ENCODE assay signal across 20 cellular contexts in the genomic region with DNA sequence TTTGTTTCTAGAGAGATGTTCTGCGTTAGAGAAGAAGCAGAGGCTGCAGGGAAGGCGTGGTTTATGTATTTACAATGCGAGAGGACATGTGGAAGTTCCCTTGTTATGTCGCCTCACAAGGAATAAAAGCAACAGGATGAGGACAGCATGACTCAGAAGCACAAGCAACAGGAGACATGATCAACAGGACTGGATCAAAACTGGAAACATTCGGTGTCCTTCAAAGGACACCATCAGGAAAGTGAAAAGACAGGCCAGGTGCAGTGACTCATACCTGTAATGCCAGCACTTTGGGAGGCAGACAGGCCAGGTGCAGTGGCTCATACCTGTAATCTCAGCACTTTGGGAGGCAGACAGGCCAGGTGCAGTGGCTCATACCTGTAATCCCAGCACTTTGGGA. TPM values are rescaled to one million over a fixed set of nuclear protein-coding genes. Genes with fewer than 3 reads are reported as not detected.
DNase-seq lines count a peak whose midpoint lies in the region; ATAC-seq and TF ChIP-seq lines count a peak whose summit lies in the region.
"Had no signal": no experiment of that assay in that cellular context is flagged by ENCODE, and none has a peak within 500 bp of the region (broad histone marks: within the 10 kb centered on the region; RNA-seq: fewer than 3 reads in every experiment).

No MANE protein-coding gene starts in this region.

- intact Hi-C loops in OCI-LY7 (cut with micrococcal nuclease; ENCODE audit: unreplicated experiment): no loop called here

- no peaks in the 10 kb centered on the region for H3K9me2 ChIP-seq in OCI-LY7 (ENCODE audit: insufficient read depth, low read length)

- H3K27ac Mint-ChIP-seq in HFFc6: no peak overlapping the region
- H3K27ac Mint-ChIP-seq: activated CD4-positive, alpha-beta T cell treated with anti-CD3 and anti-CD28 coated beads, Interleukin-2, amount 10 ng/mL, durations not matched to agents 7 days and 5 days; naive thymus-derived CD4-positive, alpha-beta T cell had no signal

- H2AFZ ChIP-seq in OCI-LY7 (ENCODE audit: low read length): no peak overlapping the region
- H2AFZ ChIP-seq: parathyroid adenoma had no signal

- H3K9me3 ChIP-seq in OCI-LY7 (ENCODE audit: low read length): no peaks in the 10 kb centered on the region
- H3K9me3 ChIP-seq: spleen, thoracic aorta had no signal

- in situ Hi-C loops in brain microvascular endothelial cell (cut with HindIII; ENCODE audit: low pct_ligation_motif_present, low sequenced_read_pairs): no loop called here

- no peak for TF ChIP-seq CTCF in HFFc6 (IDR thresholded peaks at IDR 0.05)
- no peak for TF ChIP-seq CTCF in brain microvascular endothelial cell (IDR thresholded peaks at IDR 0.05; ENCODE audit: low read depth, low read length, missing control alignments)
- TF ChIP-seq CTCF in foreskin fibroblast (IDR thresholded peaks at IDR 0.05; ENCODE audit: low read depth, low read length): no peak
- no peak for TF ChIP-seq CTCF in OCI-LY7 (conservative IDR thresholded peaks at IDR 0.05; ENCODE audit: low read length)

- ATAC-seq in HG02588 (IDR thresholded peaks at IDR 0.05; ENCODE audit: unreplicated experiment): no peak
- ATAC-seq: GM12878; naive thymus-derived CD4-positive, alpha-beta T cell; Right ventricle myocardium inferior had no signal

- peaks cover 2% of the 10 kb centered on the region; the same call in 1 of the 2 replicates for H3K27me3 Mint-ChIP-seq in HFFc6 (ENCODE audit: insufficient read depth)
- H3K27me3 Mint-ChIP-seq: activated CD4-positive, alpha-beta T cell treated with anti-CD3 and anti-CD28 coated beads, Interleukin-2, amount 10 ng/mL, durations not matched to agents 7 days and 5 days; naive thymus-derived CD4-positive, alpha-beta T cell had no signal

- no peaks in the 10 kb centered on the region for H4K20me1 ChIP-seq in OCI-LY7 (ENCODE audit: insufficient read depth, low read length)

- CTCF ChIA-PET in OCI-LY7 (lab: Charles Lee; ENCODE audit: unreplicated experiment): no interaction called here

- no peak overlapping the region for H3K4me3 Mint-ChIP-seq in HFFc6
- H3K4me3 Mint-ChIP-seq: activated CD4-positive, alpha-beta T cell treated with anti-CD3 and anti-CD28 coated beads, Interleukin-2, amount 10 ng/mL, durations not matched to agents 7 days and 5 days; naive thymus-derived CD4-positive, alpha-beta T cell had no signal

- H3K4me1 Mint-ChIP-seq in HFFc6 (ENCODE audit: low read depth): peaks cover 6% of the 10 kb centered on the region
- H3K4me1 Mint-ChIP-seq: activated CD4-positive, alpha-beta T cell treated with anti-CD3 and anti-CD28 coated beads, Interleukin-2, amount 10 ng/mL, durations not matched to agents 7 days and 5 days had no signal

- no peaks in the 10 kb centered on the region for H3K9me3 Mint-ChIP-seq in HFFc6
- H3K9me3 Mint-ChIP-seq: activated CD4-positive, alpha-beta T cell treated with anti-CD3 and anti-CD28 coated beads, Interleukin-2, amount 10 ng/mL, durations not matched to agents 7 days and 5 days; naive thymus-derived CD4-positive, alpha-beta T cell had no signal

- no peak overlapping the region for H3K27ac ChIP-seq in brain microvascular endothelial cell
- H3K27ac ChIP-seq in OCI-LY7 (ENCODE audit: low read depth, low read length, poor library complexity, severe bottlenecking): no peak overlapping the region
- H3K27ac ChIP-seq: parathyroid adenoma, spleen, thoracic aorta had no signal

- H3K4me3 ChIP-seq in brain microvascular endothelial cell (ENCODE audit: low read depth, low read length): no peak overlapping the region
- no peak overlapping the region for H3K4me3 ChIP-seq in foreskin fibroblast (ENCODE audit: low read depth in 1 of 2, low read length in 2 of 2)
- no peak overlapping the region for H3K4me3 ChIP-seq in skeletal muscle cell (ENCODE audit: low read depth, low read length)
- H3K4me3 ChIP-seq in OCI-LY7 (ENCODE audit: low read depth, low read length, poor library complexity, severe bottlenecking): no peak overlapping the region
- H3K4me3 ChIP-seq: GM12878, spleen, thoracic aorta had no signal

- POLR2A ChIA-PET in OCI-LY7 (lab: Charles Lee): no interaction called here

- H3K36me3 Mint-ChIP-seq in HFFc6 (ENCODE audit: low read depth): peaks cover 6% of the 10 kb centered on the region; the same call in 1 of the 2 replicates

- BruUV-seq in OCI-LY7 (replicated peaks; lab: Mats Ljungman, UMichigan): no TSS peak

- H3K36me3 ChIP-seq in brain microvascular endothelial cell (replicated peaks) (peaks cover 19% of the 10 kb centered on the region), OCI-LY7 (ENCODE audit: insufficient read depth, low read length) (peaks cover 15% of the 10 kb centered on the region; the same call in 1 of the 2 replicates)
- H3K36me3 ChIP-seq: thoracic aorta had no signal

- no peaks in the 10 kb centered on the region for H3K79me2 ChIP-seq in OCI-LY7 (ENCODE audit: insufficient read depth, low read depth, low read length)

- H3K4me2 ChIP-seq in OCI-LY7 (ENCODE audit: low read length): no peak overlapping the region

- DNase-seq in HFFc6: peak; percentile 6
- DNase-seq in brain microvascular endothelial cell: peak; percentile 7
- DNase-seq in foreskin fibroblast: peak; percentile 49 to 68
- DNase-seq in skeletal muscle cell (ENCODE audit: low read depth): peak; percentile 3
- no peak for DNase-seq in OCI-LY7 (ENCODE audit: low spot score)
- no peak for DNase-seq in UCSD-AML1 (lab: John Stamatoyannopoulos, UW; ENCODE audit: unreplicated experiment)
- no peak for DNase-seq in stimulated activated CD4-positive, alpha-beta T cell treated with anti-CD3 and anti-CD28 coated beads, Interleukin-4, amount 100 ng/mL, for 1 hour
- DNase-seq: activated CD4-positive, alpha-beta T cell treated with anti-CD3 and anti-CD28 coated beads, Interleukin-2, amount 10 ng/mL, durations not matched to agents 7 days and 5 days; aorta; COR-L47; GF-D8; naive thymus-derived CD4-positive, alpha-beta T cell; NCI-H1436; NCI-H345 had no signal

- H3K27me3 ChIP-seq in brain microvascular endothelial cell (replicated peaks): no peaks in the 10 kb centered on the region
- H3K27me3 ChIP-seq: spleen had no signal

- H3K4me1 ChIP-seq in OCI-LY7 (ENCODE audit: insufficient read depth, low read length, poor library complexity, severe bottlenecking): no peaks in the 10 kb centered on the region

RNA-seq across cellular contexts. Expression of a gene that starts 52.6 kb away (rescaled TPM):
- 10 to 100 TPM; 12.8 to 15.6 (median 13.6) TPM for total RNA-seq in HFFc6 (2021; fragmentation: NEBNext Ultra II Directional; extraction: Animal tissue kit (Norgen Biotek cat#: 25700))
- 30.7 and 34.5 TPM in 2 replicates for total RNA-seq in OCI-LY7 (2014; rRNA removed; shearing (Covaris generic))
- total RNA-seq in OCI-LY7 (2022): 56.1 and 58.7 TPM in 2 replicates

Comparison
In these comparisons a context has a peak if more than half of its experiments do, and no peak if none do; other contexts are left out.
1. DNase-seq: peak in HFFc6 (single experiment), brain microvascular endothelial cell (single experiment), foreskin fibroblast (2 of 2) and skeletal muscle cell (single experiment); none in OCI-LY7 (single experiment), UCSD-AML1 (single experiment) and stimulated activated CD4-positive, alpha-beta T cell treated with anti-CD3 and anti-CD28 coated beads, Interleukin-4, amount 100 ng/mL, for 1 hour (single experiment).